ENCODE assay signal across 22 cellular contexts in the genomic region with DNA sequence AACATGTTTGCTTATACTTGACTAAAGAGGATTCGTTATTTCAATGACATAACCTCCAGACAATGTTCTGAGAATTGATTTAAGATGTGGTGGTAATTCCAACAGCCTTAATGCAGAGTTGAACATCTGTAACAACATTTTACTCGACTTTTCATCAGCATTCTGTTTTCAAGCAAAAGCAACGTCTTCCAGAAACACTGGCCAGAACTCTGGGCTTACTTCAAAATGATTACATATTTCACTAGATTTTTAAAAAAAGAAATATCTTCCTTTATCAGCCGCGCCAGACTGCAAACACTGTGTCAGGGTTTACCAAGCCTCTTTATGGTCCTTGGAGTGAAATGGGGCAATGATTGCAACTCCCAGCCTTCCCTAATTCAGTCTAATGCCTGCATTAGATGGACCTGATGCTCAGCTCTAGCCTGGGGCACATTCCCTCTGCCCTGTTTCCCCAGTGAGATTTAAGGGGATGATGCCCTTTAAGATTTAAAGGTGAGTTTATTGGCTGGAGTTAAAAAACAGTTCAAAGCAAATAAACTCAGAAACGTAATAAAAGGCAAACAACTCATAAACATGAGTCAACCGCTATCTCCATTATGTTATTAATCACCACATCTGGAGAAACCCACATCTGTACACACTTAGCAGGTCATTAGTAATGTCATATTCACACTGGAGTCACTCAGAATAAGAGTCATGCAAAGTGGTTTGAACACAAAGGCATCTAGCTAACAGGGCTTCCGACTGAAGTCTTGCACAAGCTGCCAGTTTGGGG.
A peak's percentile ranks its signal among the peaks of the same experiment; 100 is the strongest.
DNase-seq lines count a peak whose midpoint lies in the region; ATAC-seq and TF ChIP-seq lines count a peak whose summit lies in the region.
"Had no signal": no experiment of that assay in that cellular context is flagged by ENCODE, and none has a peak within 500 bp of the region (broad histone marks: within the 10 kb centered on the region; RNA-seq: fewer than 3 reads in every experiment).

No MANE protein-coding gene starts in this region.

- H3K27ac ChIP-seq in CD8-positive, alpha-beta T cell (ENCODE audit: low read depth, low read length): no peak overlapping the region
- H3K27ac ChIP-seq in brain microvascular endothelial cell: no peak overlapping the region
- H3K27ac ChIP-seq: 22Rv1, spleen had no signal

- CTCF ChIA-PET in CD8-positive, alpha-beta T cell (lab: Charles Lee): interaction anchor here (1.0 to 1.2 kb wide), 3 partner anchors 10 to 32 kb away, joined by 3 to 4 read pairs (median 3); no protein-coding TSS in a partner anchor

- POLR2A ChIA-PET in CD8-positive, alpha-beta T cell (lab: Charles Lee): no interaction called here

- H3K9me3 ChIP-seq in adipocyte (ENCODE audit: control insufficient read depth, low read length): no peaks in the 10 kb centered on the region
- no peaks in the 10 kb centered on the region for H3K9me3 ChIP-seq in CD8-positive, alpha-beta T cell (ENCODE audit: low read length)
- H3K9me3 ChIP-seq: spleen had no signal

- H3K27me3 ChIP-seq in adipocyte (replicated peaks; ENCODE audit: control insufficient read depth, insufficient read depth, low read length): no peaks in the 10 kb centered on the region
- H3K27me3 ChIP-seq in CD8-positive, alpha-beta T cell (ENCODE audit: insufficient read depth, low read length): no peaks in the 10 kb centered on the region
- H3K27me3 ChIP-seq in brain microvascular endothelial cell (replicated peaks): no peaks in the 10 kb centered on the region
- H3K27me3 ChIP-seq: spleen had no signal

- H3K4me3 ChIP-seq in adipocyte (ENCODE audit: low read length) (peak overlapping the region; percentile 34), brain microvascular endothelial cell (ENCODE audit: low read depth, low read length) (no peak overlapping the region)
- no peak overlapping the region for H3K4me3 ChIP-seq in CD8-positive, alpha-beta T cell (ENCODE audit: low read depth, low read length)
- H3K4me3 ChIP-seq: spleen had no signal

- no peaks in the 10 kb centered on the region for H3K9me3 Mint-ChIP-seq in CD8-positive, alpha-beta T cell
- H3K9me3 Mint-ChIP-seq: activated naive CD4-positive, alpha-beta T cell treated with anti-CD3 and anti-CD28 coated beads, Interleukin-2, amount 10 ng/mL, durations not matched to agents 7 days and 5 days; stimulated activated naive CD8-positive, alpha-beta T cell treated with anti-CD3 and anti-CD28 coated beads, Interleukin-15, Interleukin-2, amounts not matched to agents 100 ng/mL and 50 ng/mL, for 24 hours had no signal

- H3K4me1 ChIP-seq in adipocyte (ENCODE audit: control insufficient read depth, insufficient read depth, low read length): peaks cover 15% of the 10 kb centered on the region
- H3K4me1 ChIP-seq in CD8-positive, alpha-beta T cell (ENCODE audit: insufficient read depth, low read length): no peaks in the 10 kb centered on the region
- H3K4me1 ChIP-seq: spleen had no signal

- H3K36me3 ChIP-seq in adipocyte (ENCODE audit: control insufficient read depth, insufficient read depth, low read length, severe bottlenecking): no peaks in the 10 kb centered on the region
- H3K36me3 ChIP-seq in CD8-positive, alpha-beta T cell (ENCODE audit: insufficient read depth, low read length): no peaks in the 10 kb centered on the region
- no peaks in the 10 kb centered on the region for H3K36me3 ChIP-seq in brain microvascular endothelial cell (replicated peaks)
- H3K36me3 ChIP-seq: spleen had no signal

- in situ Hi-C loops in brain microvascular endothelial cell (cut with HindIII; ENCODE audit: low pct_ligation_motif_present, low sequenced_read_pairs): no loop called here

- no peak overlapping the region for H3K4me3 Mint-ChIP-seq in CD8-positive, alpha-beta T cell
- H3K4me3 Mint-ChIP-seq: activated naive CD4-positive, alpha-beta T cell treated with anti-CD3 and anti-CD28 coated beads, Interleukin-2, amount 10 ng/mL, durations not matched to agents 7 days and 5 days; effector memory CD8-positive, alpha-beta T cell; stimulated activated naive CD8-positive, alpha-beta T cell treated with anti-CD3 and anti-CD28 coated beads, Interleukin-15, Interleukin-2, amounts not matched to agents 100 ng/mL and 50 ng/mL, for 24 hours had no signal

- no peak for TF ChIP-seq CTCF in CD8-positive, alpha-beta T cell (IDR thresholded peaks at IDR 0.05)
- no peak for TF ChIP-seq CTCF in brain microvascular endothelial cell (IDR thresholded peaks at IDR 0.05; ENCODE audit: low read depth, low read length, missing control alignments)

- no peaks in the 10 kb centered on the region for H3K36me3 Mint-ChIP-seq in CD8-positive, alpha-beta T cell
- H3K36me3 Mint-ChIP-seq: activated naive CD4-positive, alpha-beta T cell treated with anti-CD3 and anti-CD28 coated beads, Interleukin-2, amount 10 ng/mL, durations not matched to agents 7 days and 5 days had no signal

- intact Hi-C loops in CD8-positive, alpha-beta T cell (cut with DNase I, micrococcal nuclease): no loop called here

- no peak for ATAC-seq in HG03469 (IDR thresholded peaks at IDR 0.05; ENCODE audit: unreplicated experiment)
- no peak for ATAC-seq in CD8-positive, alpha-beta T cell
- ATAC-seq: effector memory CD8-positive, alpha-beta T cell; Panc1 had no signal

- DNase-seq in DMS79 treated with DMSO at 0.1 percent for 48 hours (lab: John Stamatoyannopoulos, UW) (peak; percentile 3), DMS79 (lab: John Stamatoyannopoulos, UW) (no peak), adipocyte (ENCODE audit: low read depth) (peak; percentile 62), islet precursor cell (peak; percentile 61), brain microvascular endothelial cell (no peak)
- DNase-seq in CD8-positive, alpha-beta T cell: no peak
- DNase-seq in stimulated activated CD4-positive, alpha-beta T cell treated with anti-CD3 and anti-CD28 coated beads, Interleukin-4, amount 100 ng/mL, for 24 hours: no peak
- DNase-seq: activated CD4-positive, alpha-beta T cell treated with anti-CD3 and anti-CD28 coated beads for 1 hour; activated CD8-positive, alpha-beta memory T cell treated with anti-CD3 and anti-CD28 coated beads, Interleukin-2, amount 50 U/mL, for 48 hours; activated naive CD4-positive, alpha-beta T cell treated with anti-CD3 and anti-CD28 coated beads, Interleukin-2, amount 10 ng/mL, durations not matched to agents 7 days and 5 days; central memory CD4-positive, alpha-beta T cell; effector memory CD8-positive, alpha-beta T cell; mesendoderm; NCI-H1930; NCI-H524; occipital lobe; spleen; T-helper 2 cell had no signal

- no peaks in the 10 kb centered on the region for H3K27me3 Mint-ChIP-seq in CD8-positive, alpha-beta T cell (ENCODE audit: low read depth)
- H3K27me3 Mint-ChIP-seq: activated naive CD4-positive, alpha-beta T cell treated with anti-CD3 and anti-CD28 coated beads, Interleukin-2, amount 10 ng/mL, durations not matched to agents 7 days and 5 days had no signal

- H3K9ac ChIP-seq in adipocyte (ENCODE audit: low read length): peak overlapping the region; percentile 16

- no peaks in the 10 kb centered on the region for H3K4me1 Mint-ChIP-seq in CD8-positive, alpha-beta T cell (ENCODE audit: low read depth)
- H3K4me1 Mint-ChIP-seq: activated naive CD4-positive, alpha-beta T cell treated with anti-CD3 and anti-CD28 coated beads, Interleukin-2, amount 10 ng/mL, durations not matched to agents 7 days and 5 days had no signal

- no peak overlapping the region for H3K27ac Mint-ChIP-seq in CD8-positive, alpha-beta T cell
- H3K27ac Mint-ChIP-seq: activated naive CD4-positive, alpha-beta T cell treated with anti-CD3 and anti-CD28 coated beads, Interleukin-2, amount 10 ng/mL, durations not matched to agents 7 days and 5 days; effector memory CD8-positive, alpha-beta T cell; stimulated activated naive CD8-positive, alpha-beta T cell treated with anti-CD3 and anti-CD28 coated beads, Interleukin-15, Interleukin-2, amounts not matched to agents 100 ng/mL and 50 ng/mL, for 24 hours had no signal

Comparison
In these comparisons a context has a peak if more than half of its experiments do, and no peak if none do; other contexts are left out.
1. DNase-seq: peak in DMS79 treated with DMSO at 0.1 percent for 48 hours (single experiment), adipocyte (single experiment) and islet precursor cell (single experiment); none in DMS79 (single experiment), CD8-positive, alpha-beta T cell (0 of 7), brain microvascular endothelial cell (single experiment) and stimulated activated CD4-positive, alpha-beta T cell treated with anti-CD3 and anti-CD28 coated beads, Interleukin-4, amount 100 ng/mL, for 24 hours (single experiment).